ENCODE assay signal across 7 cellular contexts in the genomic region with DNA sequence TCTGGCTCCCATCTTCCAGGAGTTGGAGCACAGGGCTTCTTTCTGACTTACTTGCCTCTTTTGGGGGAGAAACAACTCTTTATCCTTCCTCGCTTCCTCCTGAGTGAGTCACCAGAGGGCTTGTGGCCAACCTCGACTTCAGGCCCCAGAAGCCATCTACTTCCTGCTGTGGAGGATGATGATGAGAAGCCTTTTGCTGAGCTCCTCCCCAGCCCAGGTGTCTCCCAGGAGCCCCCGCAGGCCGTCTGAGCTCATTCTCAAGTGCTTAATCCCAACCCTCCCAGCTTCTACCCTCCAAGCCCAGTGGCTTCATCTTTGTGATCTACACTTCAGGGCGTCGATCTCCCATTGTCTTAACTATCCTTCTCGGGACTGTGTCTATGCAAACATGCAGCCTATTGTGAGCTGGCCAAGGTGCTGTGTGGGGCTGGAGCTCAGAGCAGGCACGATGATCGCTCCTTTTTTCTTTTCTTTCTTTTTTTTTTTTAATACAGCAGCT. TPM values are rescaled to one million over a fixed set of nuclear protein-coding genes. Genes with fewer than 3 reads are reported as not detected.
DNase-seq lines count a peak whose midpoint lies in the region; ATAC-seq and TF ChIP-seq lines count a peak whose summit lies in the region.

No MANE protein-coding gene starts in this region.

- TF ChIP-seq EP300 in ovary (IDR thresholded peaks at IDR 0.05): no peak

- H3K27me3 Mint-ChIP-seq in endothelial cell (ENCODE audit: unreplicated experiment): peaks cover 2% of the 10 kb centered on the region

- TF ChIP-seq CTCF in endothelial cell (IDR thresholded peaks at IDR 0.05; ENCODE audit: unreplicated experiment) (no peak), ovary (IDR thresholded peaks at IDR 0.05) (no peak)

- intact Hi-C loops in ovary (cut with DNase I): no loop called here

- H3K9me3 ChIP-seq in ovary: no peaks in the 10 kb centered on the region

- no peak for TF ChIP-seq POLR2A in ovary (IDR thresholded peaks at IDR 0.05)

- no peaks in the 10 kb centered on the region for H3K27me3 ChIP-seq in ovary

- H3K4me3 Mint-ChIP-seq in endothelial cell (ENCODE audit: unreplicated experiment): peak overlapping the region; percentile 59

- H3K27ac Mint-ChIP-seq in endothelial cell (ENCODE audit: unreplicated experiment): no peak overlapping the region

- no peaks in the 10 kb centered on the region for H3K9me3 Mint-ChIP-seq in endothelial cell (ENCODE audit: unreplicated experiment)

- H3K4me1 ChIP-seq in ovary (ENCODE audit: insufficient read depth): no peaks in the 10 kb centered on the region

- H3K36me3 ChIP-seq in ovary: no peaks in the 10 kb centered on the region

- H3K27ac ChIP-seq in ovary: no peak overlapping the region

- DNase-seq in KG1 (lab: John Stamatoyannopoulos, UW) (peak; percentile 14), endothelial cell (ENCODE audit: low spot score) (no peak), NCI-H446 (lab: John Stamatoyannopoulos, UW) (no peak), ovary (no peak)
- peak; percentile 41 to 44 for DNase-seq in activated CD4-positive, alpha-beta T cell treated with anti-CD3 and anti-CD28 coated beads for 4 hours
- DNase-seq in stimulated activated CD8-positive, alpha-beta memory T cell treated with anti-CD3 and anti-CD28 coated beads, Interleukin-7, amount 100 ng/mL, for 1 hour (ENCODE audit: low read depth in 2 of 2): peak; percentile 7 to 32

- H3K4me3 ChIP-seq in ovary: no peak overlapping the region

- peaks cover 26% of the 10 kb centered on the region for H3K36me3 Mint-ChIP-seq in endothelial cell (ENCODE audit: low read depth, unreplicated experiment)

- H3K4me1 Mint-ChIP-seq in endothelial cell (ENCODE audit: unreplicated experiment): peaks cover 9% of the 10 kb centered on the region

- WGBS in ovary, 3 donors: 67 to 72% (median 68%) methylated on average over 9 of the region's 9 CpGs

- ATAC-seq in HG02588 (IDR thresholded peaks at IDR 0.05; ENCODE audit: unreplicated experiment): no peak

RNA-seq across cellular contexts. Expression of gene SDCBP2, which starts 27.9 kb away (rescaled TPM):
- total RNA-seq in endothelial cell (ENCODE audit: unreplicated experiment) (10.1 TPM), ovary (10 to 100 TPM in 1 of 7 donors, 1 to 10 TPM in 6; 2.7 to 34.7 (median 4.0) TPM)
- 1 to 10 TPM in 1 of 2 donors, under 1 TPM in 1; 0.92 to 3.4 TPM for polyA plus RNA-seq in ovary

RNA-seq across cellular contexts. Expression of gene SNPH, which starts 35.0 kb away (rescaled TPM):
- total RNA-seq in endothelial cell (ENCODE audit: unreplicated experiment): 8.4 TPM
- 1 to 10 TPM; 2.4 to 6.8 (median 4.1) TPM for total RNA-seq in ovary
- 1 to 10 TPM; 1.5 to 1.7 TPM for polyA plus RNA-seq in ovary

Comparison
In these comparisons a context has a peak if more than half of its experiments do, and no peak if none do; other contexts are left out.
1. DNase-seq: peak in KG1 (single experiment), activated CD4-positive, alpha-beta T cell treated with anti-CD3 and anti-CD28 coated beads for 4 hours (2 of 2) and stimulated activated CD8-positive, alpha-beta memory T cell treated with anti-CD3 and anti-CD28 coated beads, Interleukin-7, amount 100 ng/mL, for 1 hour (2 of 2); none in endothelial cell (single experiment), NCI-H446 (0 of 2) and ovary (0 of 5).